ENCODE assay signal across 1 cellular context in the genomic region with DNA sequence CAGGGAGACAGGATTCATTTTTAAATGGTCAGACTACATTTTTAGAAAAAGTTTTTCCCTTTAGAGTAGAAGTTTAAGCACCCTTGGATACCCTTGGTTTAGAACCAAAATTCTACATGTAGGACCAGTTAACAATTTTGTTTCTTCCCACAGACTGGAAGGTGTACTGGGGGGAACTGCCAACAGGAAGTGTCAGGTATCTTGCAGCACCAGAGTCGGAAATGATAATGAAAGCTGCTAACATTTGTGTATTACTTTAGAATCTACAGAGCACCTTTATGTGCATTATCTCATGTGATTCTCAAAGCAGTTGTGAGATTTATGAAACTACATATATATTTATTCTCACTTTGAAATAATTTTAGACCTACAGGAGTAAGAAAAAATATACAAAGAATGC.
TF ChIP-seq lines count a peak whose summit lies in the region.

No MANE protein-coding gene starts in this region.

TF ChIP-seq in IMR-90, 13 proteins besides CTCF, POLR2A, EP300 and RAD21 (continued from another document):
- TF ChIP-seq, protein P1, sequence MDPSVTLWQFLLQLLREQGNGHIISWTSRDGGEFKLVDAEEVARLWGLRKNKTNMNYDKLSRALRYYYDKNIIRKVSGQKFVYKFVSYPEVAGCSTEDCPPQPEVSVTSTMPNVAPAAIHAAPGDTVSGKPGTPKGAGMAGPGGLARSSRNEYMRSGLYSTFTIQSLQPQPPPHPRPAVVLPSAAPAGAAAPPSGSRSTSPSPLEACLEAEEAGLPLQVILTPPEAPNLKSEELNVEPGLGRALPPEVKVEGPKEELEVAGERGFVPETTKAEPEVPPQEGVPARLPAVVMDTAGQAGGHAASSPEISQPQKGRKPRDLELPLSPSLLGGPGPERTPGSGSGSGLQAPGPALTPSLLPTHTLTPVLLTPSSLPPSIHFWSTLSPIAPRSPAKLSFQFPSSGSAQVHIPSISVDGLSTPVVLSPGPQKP (IDR thresholded peaks at IDR 0.05; ENCODE audit: borderline replicate concordance, low read depth, low read length) = no peak
- no peak for TF ChIP-seq BHLHE40 (IDR thresholded peaks at IDR 0.05; ENCODE audit: low read depth, low read length)
